In genomic region chr14:64674829-64675228, GRCh38 we compare ENCODE assay signal across 21 cellular contexts. TPM values are rescaled to one million over a fixed set of nuclear protein-coding genes. Genes with fewer than 3 reads are reported as not detected.
A peak's percentile ranks its signal among the peaks of the same experiment; 100 is the strongest.
DNase-seq lines count a peak whose midpoint lies in the region; ATAC-seq and TF ChIP-seq lines count a peak whose summit lies in the region.
"Had no signal": no experiment of that assay in that cellular context is flagged by ENCODE, and none has a peak within 500 bp of the region (broad histone marks: within the 10 kb centered on the region; RNA-seq: fewer than 3 reads in every experiment).

No MANE protein-coding gene starts in this region.

- no peak for ATAC-seq in SK-N-SH treated with all-trans-retinoic acid at 6 μM for 48 hours
- ATAC-seq in HG03196 (IDR thresholded peaks at IDR 0.05; ENCODE audit: unreplicated experiment), result no peak
- ATAC-seq: GM12878, GM23338 had no signal

- peak overlapping the region; percentile 64 for H3K27ac ChIP-seq in RWPE1

- H3K27me3 Mint-ChIP-seq in T-helper 2 cell treated with Interferon-gamma antibody and Interleukin-4, amounts not matched to agents 5 μg/mL and 100 μg/mL, for 36 hours (ENCODE audit: low read depth), result peaks cover 6% of the 10 kb centered on the region
- H3K27me3 Mint-ChIP-seq in mesothelial cell of epicardium (ENCODE audit: low read depth), result no peaks in the 10 kb centered on the region
- H3K27me3 Mint-ChIP-seq: CD4-positive, CD25-positive, alpha-beta regulatory T cell had no signal

- no peak for TF ChIP-seq CTCF in RWPE1 (conservative IDR thresholded peaks at IDR 0.05; ENCODE audit: low read depth)
- no peak for TF ChIP-seq CTCF in mesothelial cell of epicardium (IDR thresholded peaks at IDR 0.05; ENCODE audit: unreplicated experiment)
- TF ChIP-seq CTCF in GM10266 (IDR thresholded peaks at IDR 0.05; ENCODE audit: control insufficient read depth, insufficient read depth, low read depth, missing control alignments), result no peak

- POLR2A ChIA-PET in RWPE1 (lab: Yijun Ruan, JAX; ENCODE audit: low non-redundant PET), result no interaction called here

- H3K4me3 Mint-ChIP-seq in T-helper 2 cell treated with Interferon-gamma antibody and Interleukin-4, amounts not matched to agents 5 μg/mL and 100 μg/mL, for 36 hours, result no peak overlapping the region
- H3K4me3 Mint-ChIP-seq in mesothelial cell of epicardium, result no peak overlapping the region
- H3K4me3 Mint-ChIP-seq: GM23338 had no signal

- no peak for DNase-seq in T-helper 2 cell treated with Interferon-gamma antibody and Interleukin-4, amounts not matched to agents 5 μg/mL and 100 μg/mL, for 36 hours (ENCODE audit: low spot score)
- no peak for DNase-seq in T-helper 2 cell
- no peak for DNase-seq in RWPE1 (ENCODE audit: low spot score)
- DNase-seq in mesothelial cell of epicardium (ENCODE audit: low spot score in 2 of 2, unreplicated experiment in 2 of 2), result no peak
- DNase-seq in GM10266 (ENCODE audit: extremely low spot score), result no peak
- DNase-seq: CD4-positive, CD25-positive, alpha-beta regulatory T cell; COR-L47; DMS79; MM.1S; NCI-H1092 treated with DMSO at 0.1 percent for 48 hours; NCI-H1436 treated with DMSO at 0.1 percent for 48 hours; NCI-H1930; NCI-H2227 treated with DMSO at 0.1 percent for 48 hours; NCI-H510A treated with DMSO at 0.1 percent for 48 hours; NCI-H748 treated with DMSO at 0.1 percent for 48 hours; SIG-M5; SK-N-SH had no signal

- peaks cover 8% of the 10 kb centered on the region for H3K9me3 Mint-ChIP-seq in T-helper 2 cell treated with Interferon-gamma antibody and Interleukin-4, amounts not matched to agents 5 μg/mL and 100 μg/mL, for 36 hours
- H3K9me3 Mint-ChIP-seq in mesothelial cell of epicardium, result no peaks in the 10 kb centered on the region
- H3K9me3 Mint-ChIP-seq: GM23338 had no signal

- H3K4me1 Mint-ChIP-seq in T-helper 2 cell treated with Interferon-gamma antibody and Interleukin-4, amounts not matched to agents 5 μg/mL and 100 μg/mL, for 36 hours (ENCODE audit: low read depth), result peaks cover 37% of the 10 kb centered on the region
- peaks cover 18% of the 10 kb centered on the region for H3K4me1 Mint-ChIP-seq in mesothelial cell of epicardium

- H3K27ac Mint-ChIP-seq in T-helper 2 cell treated with Interferon-gamma antibody and Interleukin-4, amounts not matched to agents 5 μg/mL and 100 μg/mL, for 36 hours, result peak overlapping the region; percentile 39
- H3K27ac Mint-ChIP-seq in mesothelial cell of epicardium, result peak overlapping the region; percentile 50
- H3K27ac Mint-ChIP-seq: GM23338 had no signal

- CTCF ChIA-PET in RWPE1 (lab: Yijun Ruan, JAX), result interaction anchor here (0.7 to 1.0 kb wide), 2 partner anchors 20 to 30 kb away, joined by 3 read pairs; no protein-coding TSS in a partner anchor

- peaks cover 11% of the 10 kb centered on the region for H3K36me3 Mint-ChIP-seq in T-helper 2 cell treated with Interferon-gamma antibody and Interleukin-4, amounts not matched to agents 5 μg/mL and 100 μg/mL, for 36 hours (ENCODE audit: low read depth)
- H3K36me3 Mint-ChIP-seq in mesothelial cell of epicardium, result no peaks in the 10 kb centered on the region
- H3K36me3 Mint-ChIP-seq: CD4-positive, CD25-positive, alpha-beta regulatory T cell had no signal

TF ChIP-seq in SK-N-SH treated with all-trans-retinoic acid at 6 μM for 48 hours, 23 proteins besides CTCF, POLR2A, EP300 and RAD21:
- TF ChIP-seq ZNF70 (CRISPR knock-in tag; IDR thresholded peaks at IDR 0.05) (no peak), CSRNP3 (CRISPR knock-in tag; IDR thresholded peaks at IDR 0.05) (no peak), ZFP30 (CRISPR knock-in tag; IDR thresholded peaks at IDR 0.05) (no peak), BACH2 (CRISPR knock-in tag; IDR thresholded peaks at IDR 0.05; ENCODE audit: borderline replicate concordance) (no peak), OSR1 (CRISPR knock-in tag; IDR thresholded peaks at IDR 0.05) (no peak), TCF4 (CRISPR knock-in tag; IDR thresholded peaks at IDR 0.05; ENCODE audit: borderline replicate concordance) (no peak), ZC3H10 (CRISPR knock-in tag; IDR thresholded peaks at IDR 0.05) (no peak), ZNF8 (CRISPR knock-in tag; IDR thresholded peaks at IDR 0.05) (no peak), TSHZ2 (CRISPR knock-in tag; IDR thresholded peaks at IDR 0.05) (no peak)
TF ChIP-seq in SK-N-SH treated with all-trans-retinoic acid at 6 μM for 48 hours: peak in this region for 0.

RNA-seq across cellular contexts. Expression of gene PLEKHG3, which starts 29.4 kb away (rescaled TPM):
- 141 to 142 TPM (median 142 TPM) in 3 replicates for total RNA-seq in mesothelial cell of epicardium
